In genomic region chr3:123027292-123028232, GRCh38 we compare ENCODE assay signal across 8 cellular contexts. TPM values are rescaled to one million over a fixed set of nuclear protein-coding genes. Genes with fewer than 3 reads are reported as not detected.
DNase-seq lines count a peak whose midpoint lies in the region; ATAC-seq and TF ChIP-seq lines count a peak whose summit lies in the region.

SEMA5B (minus strand) TSS chr3:123027763; CDS start chr3:122961263, 66,500 bp downstream.

- in situ Hi-C loops in G401 (cut with HindIII; ENCODE audit: low sequenced_read_pairs) = no loop called here

- H3K27ac Mint-ChIP-seq in stimulated activated naive CD8-positive, alpha-beta T cell treated with anti-CD3 and anti-CD28 coated beads, Interleukin-15, amount 100 ng/mL, for 72 hours = peak within 1 kb of the TSS in 1 of 2 donors; percentile 3

- H3K9me3 ChIP-seq in SJCRH30 (replicated peaks) (no peaks in the 10 kb centered on the region), liver (ENCODE audit: control insufficient read depth in 4 of 4, low read length in 3 of 4) (no peaks in the 10 kb centered on the region)

- H3K9ac ChIP-seq in liver (ENCODE audit: low read depth in 1 of 2, low read length in 2 of 2) = no peak within 1 kb of the TSS

- peak within 1 kb of the TSS; percentile 69 to 76 for H3K4me3 Mint-ChIP-seq in stimulated activated naive CD8-positive, alpha-beta T cell treated with anti-CD3 and anti-CD28 coated beads, Interleukin-15, amount 100 ng/mL, for 72 hours

- no peaks in the 10 kb centered on the region for H3K9me3 Mint-ChIP-seq in stimulated activated naive CD8-positive, alpha-beta T cell treated with anti-CD3 and anti-CD28 coated beads, Interleukin-15, amount 100 ng/mL, for 72 hours

- H3K4me1 ChIP-seq in SJCRH30 (no peaks in the 10 kb centered on the region), liver (ENCODE audit: control insufficient read depth in 4 of 4, insufficient read depth in 4 of 4, low read length in 3 of 4) (peaks cover 14 to 31% (median 17%) of the 10 kb centered on the region in 4 donors)

- H3K27me3 Mint-ChIP-seq in stimulated activated naive CD8-positive, alpha-beta T cell treated with anti-CD3 and anti-CD28 coated beads, Interleukin-15, amount 100 ng/mL, for 72 hours = peaks cover 70% of the 10 kb centered on the region

- H3K4me3 ChIP-seq in SJCRH30 (peak within 1 kb of the TSS; percentile 39), choroid plexus epithelial cell (ENCODE audit: low read depth, low read length) (peak within 1 kb of the TSS; percentile 46), liver (ENCODE audit: low read depth in 1 of 3, low read length in 3 of 3) (peak within 1 kb of the TSS; percentile 49 to 61 (median 50))

- H3K27ac ChIP-seq in SJCRH30 (no peak within 1 kb of the TSS), liver (ENCODE audit: low read depth in 1 of 2, low read length in 2 of 2) (no peak within 1 kb of the TSS)

- 1% methylated on average over 94 of the region's 94 CpGs for WGBS in liver

- H3K36me3 ChIP-seq in SJCRH30 (no peaks in the 10 kb centered on the region), liver (ENCODE audit: control insufficient read depth in 4 of 4, insufficient read depth in 3 of 4, low read depth in 1 of 4, low read length in 3 of 4) (no peaks in the 10 kb centered on the region)

- ATAC-seq in stimulated activated naive CD8-positive, alpha-beta T cell treated with anti-CD3 and anti-CD28 coated beads, Interleukin-15, amount 100 ng/mL, for 72 hours = peak; percentile 57
- no peak for ATAC-seq in GM21786 (IDR thresholded peaks at IDR 0.05; ENCODE audit: unreplicated experiment)

- H3K27me3 ChIP-seq in SJCRH30 (peaks cover 6% of the 10 kb centered on the region), liver (ENCODE audit: control insufficient read depth in 4 of 4, insufficient read depth in 4 of 4, low read length in 3 of 4) (no peaks in the 10 kb centered on the region)

- peaks cover 24% of the 10 kb centered on the region for H3K4me1 Mint-ChIP-seq in stimulated activated naive CD8-positive, alpha-beta T cell treated with anti-CD3 and anti-CD28 coated beads, Interleukin-15, amount 100 ng/mL, for 72 hours

- DNase-seq in Ammon's horn (ENCODE audit: low spot score) = peak; percentile 32
- peak; percentile 74 for DNase-seq in GM20000 (ENCODE audit: low spot score)
- DNase-seq in SJCRH30 = no peak
- DNase-seq in choroid plexus epithelial cell (ENCODE audit: low read depth) = peak; percentile 22
- peak; percentile 27 to 41 for DNase-seq in stimulated activated naive CD8-positive, alpha-beta T cell treated with anti-CD3 and anti-CD28 coated beads, Interleukin-15, amount 100 ng/mL, for 72 hours
- DNase-seq in G401 (ENCODE audit: low spot score) = no peak

- TF ChIP-seq RAD21 in liver (IDR thresholded peaks at IDR 0.05) = peak in 1 of 2 donors; percentile 3

- TF ChIP-seq CTCF in GM20000 (IDR thresholded peaks at IDR 0.05; ENCODE audit: extremely low read depth, missing control alignments) = peak; percentile 40
- peak; percentile 1 for TF ChIP-seq CTCF in choroid plexus epithelial cell (conservative IDR thresholded peaks at IDR 0.05; ENCODE audit: low read depth, low read length)
- peak; percentile 9 for TF ChIP-seq CTCF in liver (IDR thresholded peaks at IDR 0.05; ENCODE audit: low read depth, low read length, missing input control)

TF ChIP-seq in liver, 16 proteins besides CTCF, POLR2A, EP300 and RAD21:
- TF ChIP-seq ATF3 (IDR thresholded peaks at IDR 0.05) (no peak), NR2F2 (IDR thresholded peaks at IDR 0.05) (no peak), REST (IDR thresholded peaks at IDR 0.05) (no peak), MAX (IDR thresholded peaks at IDR 0.05) (no peak), GABPA (IDR thresholded peaks at IDR 0.05 in 1 of 2, conservative IDR thresholded peaks at IDR 0.05 in 1 of 2) (no peak), RXRA (IDR thresholded peaks at IDR 0.05) (no peak), ZBTB33 (IDR thresholded peaks at IDR 0.05) (no peak), FOXA1 (IDR thresholded peaks at IDR 0.05) (no peak), SP1 (IDR thresholded peaks at IDR 0.05) (no peak), TAF1 (conservative IDR thresholded peaks at IDR 0.05) (no peak), EGR1 (IDR thresholded peaks at IDR 0.05; ENCODE audit: low read depth in 2 of 2) (no peak), FOXA2 (IDR thresholded peaks at IDR 0.05) (no peak), YY1 (IDR thresholded peaks at IDR 0.05) (no peak), JUND (IDR thresholded peaks at IDR 0.05) (no peak)

RNA-seq across cellular contexts. Expression of gene SEMA5B, which starts in this region (rescaled TPM):
- 0.16 TPM in 1 of 2 replicates, not detected in the other for total RNA-seq in SJCRH30 (2014; rRNA removed; shearing (Covaris generic))
- 1 to 10 TPM in 1 of 2 donors, under 1 TPM in 1; 0.25 to 1.1 TPM for total RNA-seq in liver
- polyA plus RNA-seq in liver = under 1 TPM; 0.20 to 0.21 TPM
- 0.03 TPM in 1 of 2 replicates, not detected in the other for total RNA-seq in G401 (2014; rRNA removed; shearing (Covaris generic))

Comparison
In these comparisons a context has a peak if more than half of its experiments do, and no peak if none do; other contexts are left out.
1. DNase-seq: peak in Ammon's horn (single experiment), GM20000 (single experiment), choroid plexus epithelial cell (single experiment) and stimulated activated naive CD8-positive, alpha-beta T cell treated with anti-CD3 and anti-CD28 coated beads, Interleukin-15, amount 100 ng/mL, for 72 hours (2 of 2); none in SJCRH30 (0 of 2) and G401 (single experiment).
2. Peak in every context shown above with its lines, with median percentiles within 50 percentile points of each other: CTCF ChIP-seq and H3K4me3 ChIP-seq.